19 cellular contexts compared by ENCODE assay signal in the genomic region with DNA sequence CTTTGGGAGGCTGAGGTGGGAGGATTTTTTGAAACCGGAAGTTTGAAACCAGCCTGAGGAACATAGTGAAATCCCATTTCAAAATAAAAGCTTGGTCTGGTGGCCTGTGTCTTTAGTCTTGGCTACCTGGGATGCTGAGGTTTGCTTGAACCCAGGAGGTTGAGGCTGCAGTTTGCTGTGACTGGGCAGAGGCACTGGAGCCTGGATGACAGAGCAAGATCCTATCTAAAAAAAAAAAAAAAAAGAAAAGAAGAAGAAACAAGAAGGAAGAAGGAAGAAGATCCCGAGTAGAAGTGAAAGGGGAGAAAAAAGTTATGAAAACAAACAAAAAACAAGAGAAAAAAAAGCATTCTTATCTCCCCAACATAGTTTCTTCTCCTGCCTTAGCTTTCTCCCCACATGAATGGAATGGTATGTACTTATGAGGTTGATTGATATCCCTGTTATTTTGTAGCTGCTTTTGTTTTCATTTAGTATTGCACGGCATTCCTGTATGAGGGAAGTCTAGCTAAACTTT. TPM values are rescaled to one million over a fixed set of nuclear protein-coding genes. Genes with fewer than 3 reads are reported as not detected.
DNase-seq lines count a peak whose midpoint lies in the region; ATAC-seq, FAIRE-seq and TF ChIP-seq lines count a peak whose summit lies in the region.
"Had no signal": no experiment of that assay in that cellular context is flagged by ENCODE, and none has a peak within 500 bp of the region (broad histone marks: within the 10 kb centered on the region; RNA-seq: fewer than 3 reads in every experiment).

No MANE protein-coding gene starts in this region.

- RAD21 ChIA-PET in HCT116 (lab: Charles Lee; ENCODE audit: low non-redundant PET in 1 of 2, low total read pairs in 2 of 2, uncharacterized antibody in 2 of 2, unreplicated experiment in 2 of 2) = interaction anchor here in 1 of 2 experiments (0.6 to 0.7 kb wide), 2 partner anchors 10 to 78 kb away, joined by 4 read pairs; no protein-coding TSS in a partner anchor

- H3K9me2 ChIP-seq in HCT116 (ENCODE audit: insufficient read depth) (no peaks in the 10 kb centered on the region), OCI-LY7 (ENCODE audit: insufficient read depth, low read length) (no peaks in the 10 kb centered on the region)

- peak; percentile 52 for FAIRE-seq in endothelial cell of umbilical vein (lab: Jason Lieb, UNC)

- BruUV-seq in HCT116 (replicated peaks; lab: Mats Ljungman, UMichigan) (no TSS peak), OCI-LY7 (replicated peaks; lab: Mats Ljungman, UMichigan) (no TSS peak), endothelial cell of umbilical vein (replicated peaks; lab: Mats Ljungman, UMichigan) (no TSS peak)

- intact Hi-C loops in HCT116 (cut with micrococcal nuclease) (no loop called here), OCI-LY7 (cut with micrococcal nuclease; ENCODE audit: unreplicated experiment) (no loop called here), endothelial cell of umbilical vein (cut with micrococcal nuclease) (no loop called here)

- H3K4me3 ChIP-seq in HCT116 (replicated peaks in 1 of 2; ENCODE audit: low read depth in 1 of 2, low read length in 2 of 2) (no peak overlapping the region), OCI-LY7 (ENCODE audit: low read depth, low read length, poor library complexity, severe bottlenecking) (no peak overlapping the region), endothelial cell of umbilical vein (replicated peaks in 1 of 3; ENCODE audit: insufficient read depth in 1 of 3, low read depth in 1 of 3, low read length in 3 of 3) (no peak overlapping the region), neutrophil (ENCODE audit: low read depth in 1 of 2, low read length in 1 of 2) (no peak overlapping the region)
- H3K4me3 ChIP-seq: lung, MG63, tibial nerve had no signal

- H3K36me3 ChIP-seq in HCT116 (ENCODE audit: control insufficient read depth in 1 of 2, insufficient read depth in 2 of 2, low read length in 2 of 2) (no peaks in the 10 kb centered on the region), OCI-LY7 (ENCODE audit: insufficient read depth, low read length) (no peaks in the 10 kb centered on the region), endothelial cell of umbilical vein (ENCODE audit: control insufficient read depth in 2 of 2, extremely low read depth in 1 of 2, insufficient read depth in 2 of 2, low read length in 2 of 2) (no peaks in the 10 kb centered on the region), neutrophil (no peaks in the 10 kb centered on the region)
- H3K36me3 ChIP-seq: MG63, tibial nerve had no signal

- TF ChIP-seq POLR2A in HCT116 (IDR thresholded peaks at IDR 0.05; ENCODE audit: borderline replicate concordance, extremely low read depth, insufficient read depth, insufficient read length) (no peak), endothelial cell of umbilical vein (IDR thresholded peaks at IDR 0.05; ENCODE audit: low read depth, low read length) (no peak)

- H2AFZ ChIP-seq in HCT116 (ENCODE audit: low read depth, low read length, poor library complexity, severe bottlenecking) (peak overlapping the region; percentile 77), OCI-LY7 (ENCODE audit: low read length) (peak overlapping the region; percentile 71), endothelial cell of umbilical vein (ENCODE audit: low read depth, low read length) (no peak overlapping the region)

- TF ChIP-seq RAD21 in HCT116 (IDR thresholded peaks at IDR 0.05; ENCODE audit: low read depth) = no peak

- no peaks in the 10 kb centered on the region for H3K9me3 ChIP-seq in HCT116 (ENCODE audit: control insufficient read depth in 1 of 2, insufficient read depth in 1 of 2, low read depth in 1 of 2, low read length in 2 of 2)
- no peaks in the 10 kb centered on the region for H3K9me3 ChIP-seq in OCI-LY7 (ENCODE audit: low read length)
- no peaks in the 10 kb centered on the region for H3K9me3 ChIP-seq in endothelial cell of umbilical vein (replicated peaks; ENCODE audit: control insufficient read depth, insufficient read depth, low read length)
- H3K9me3 ChIP-seq in neutrophil = no peaks in the 10 kb centered on the region
- H3K9me3 ChIP-seq: MG63, tibial nerve had no signal

- CTCF ChIA-PET in HCT116 (lab: Charles Lee) (interaction anchor here (0.6 to 1.6 kb wide), 5 partner anchors 10 to 53 kb away, joined by 3 to 5 read pairs (median 3); a partner anchor contains a TSS), OCI-LY7 (lab: Charles Lee; ENCODE audit: unreplicated experiment) (interaction anchor here (1.0 kb wide), 1 partner anchor 10 kb away, joined by 4 read pairs; no protein-coding TSS in a partner anchor), endothelial cell of umbilical vein (lab: Charles Lee) (interaction anchor here (0.7 to 1.4 kb wide), 3 partner anchors 9 to 14 kb away, joined by 3 to 4 read pairs (median 3); no protein-coding TSS in a partner anchor)

- H4K20me1 ChIP-seq in HCT116 (ENCODE audit: insufficient read depth) (no peaks in the 10 kb centered on the region), OCI-LY7 (ENCODE audit: insufficient read depth, low read length) (no peaks in the 10 kb centered on the region), endothelial cell of umbilical vein (replicated peaks; ENCODE audit: control insufficient read depth, extremely low read depth, insufficient read depth, low read length) (no peaks in the 10 kb centered on the region)

- H3K9ac ChIP-seq in HCT116 (ENCODE audit: low read length) (no peak overlapping the region), endothelial cell of umbilical vein (replicated peaks; ENCODE audit: extremely low read depth, insufficient read depth, low read length) (no peak overlapping the region)

- no peaks in the 10 kb centered on the region for H3K9me1 ChIP-seq in endothelial cell of umbilical vein (replicated peaks; ENCODE audit: control insufficient read depth, extremely low read depth, insufficient read depth, low read length)

- H3K27ac ChIP-seq in HCT116 (ENCODE audit: low read depth, low read length) = no peak overlapping the region
- no peak overlapping the region for H3K27ac ChIP-seq in OCI-LY7 (ENCODE audit: low read depth, low read length, poor library complexity, severe bottlenecking)
- H3K27ac ChIP-seq in endothelial cell of umbilical vein (ENCODE audit: insufficient read depth, low read depth, low read length) = no peak overlapping the region
- H3K27ac ChIP-seq in neutrophil = peak overlapping the region; percentile 59
- H3K27ac ChIP-seq: RWPE1, tibial nerve had no signal

- peak; percentile 48; the same call in 1 of the 2 replicates for ATAC-seq in HCT116

- H3K4me2 ChIP-seq in HCT116 (ENCODE audit: low read length) = peak overlapping the region; percentile 37
- H3K4me2 ChIP-seq in OCI-LY7 (ENCODE audit: low read length) = peak overlapping the region; percentile 18; the same call in 1 of the 2 replicates
- no peak overlapping the region for H3K4me2 ChIP-seq in endothelial cell of umbilical vein (ENCODE audit: insufficient read depth, low read length)

- H3K27me3 ChIP-seq in HCT116 (ENCODE audit: insufficient read depth, low read length) (no peaks in the 10 kb centered on the region), endothelial cell of umbilical vein (ENCODE audit: control insufficient read depth in 2 of 2, insufficient read depth in 2 of 2, low read length in 2 of 2) (no peaks in the 10 kb centered on the region), neutrophil (peaks cover 4% of the 10 kb centered on the region)
- H3K27me3 ChIP-seq: MG63, tibial nerve had no signal

- POLR2A ChIA-PET in HCT116 (lab: Charles Lee) (interaction anchor here (0.7 to 1.3 kb wide), 3 partner anchors 10 to 94 kb away, joined by 3 to 7 read pairs (median 4); no protein-coding TSS in a partner anchor), OCI-LY7 (lab: Charles Lee) (interaction anchor here (0.5 to 1.4 kb wide), 7 partner anchors 9 to 1558 kb away, joined by 3 to 8 read pairs (median 4); no protein-coding TSS in a partner anchor), endothelial cell of umbilical vein (lab: Charles Lee) (no interaction called here)

- H3K4me1 ChIP-seq in HCT116 (ENCODE audit: control insufficient read depth in 1 of 2, insufficient read depth in 2 of 2, low read length in 2 of 2) (peaks cover 0 to 20% of the 10 kb centered on the region in 2 experiments; a peak in 3 of 4 replicates), OCI-LY7 (ENCODE audit: insufficient read depth, low read length, poor library complexity, severe bottlenecking) (peaks cover 21% of the 10 kb centered on the region), endothelial cell of umbilical vein (ENCODE audit: control insufficient read depth, extremely low read depth, insufficient read depth, low read length) (no peaks in the 10 kb centered on the region), neutrophil (ENCODE audit: control insufficient read depth in 1 of 2, insufficient read depth in 1 of 2, low read depth in 1 of 2, low read length in 1 of 2) (peaks cover 19 to 22% of the 10 kb centered on the region in 2 experiments)

- DNase-seq in HCT116 (ENCODE audit: low read depth, low spot score) (no peak), OCI-LY7 (ENCODE audit: low spot score) (peak; percentile 56), endothelial cell of umbilical vein (ENCODE audit: low read depth, low spot score) (peak; percentile 24), superior temporal gyrus (ENCODE audit: extremely low spot score) (no peak), ecto neural progenitor cell (ENCODE audit: low spot score) (no peak), NCI-H2029 (lab: John Stamatoyannopoulos, UW) (no peak)
- no peak for DNase-seq in activated CD8-positive, alpha-beta memory T cell treated with anti-CD3 and anti-CD28 coated beads for 24 hours
- DNase-seq: activated CD4-positive, CD25-positive, alpha-beta regulatory T cell treated with anti-CD3 and anti-CD28 coated beads, Interleukin-2, amount 50 U/mL, for 72 hours; activated naive CD4-positive, alpha-beta T cell treated with Interleukin-2 at 50 U/mL for 16 hours; CD4-positive, CD25-positive, alpha-beta regulatory T cell; effector CD8-positive, alpha-beta T cell; MG63; stimulated activated CD4-positive, alpha-beta T cell treated with anti-CD3 and anti-CD28 coated beads, Interleukin-1b, Interleukin-23, amount 100 ng/mL, for 48 hours had no signal

- no peak for TF ChIP-seq CTCF in HCT116 (IDR thresholded peaks at IDR 0.05 in 2 of 3, conservative IDR thresholded peaks at IDR 0.05 in 1 of 3; ENCODE audit: borderline replicate concordance in 1 of 3, insufficient read depth in 1 of 3, low read depth in 2 of 3, low read length in 2 of 3)
- no peak for TF ChIP-seq CTCF in OCI-LY7 (conservative IDR thresholded peaks at IDR 0.05; ENCODE audit: low read length)
- TF ChIP-seq CTCF in endothelial cell of umbilical vein (IDR thresholded peaks at IDR 0.05; ENCODE audit: extremely low read depth in 1 of 2, insufficient read depth in 1 of 2, low read depth in 1 of 2, low read length in 2 of 2) = no peak
- TF ChIP-seq CTCF in neutrophil (IDR thresholded peaks at IDR 0.05) = no peak

- H3K79me2 ChIP-seq in HCT116 (ENCODE audit: insufficient read depth, low read length) (no peaks in the 10 kb centered on the region), OCI-LY7 (ENCODE audit: insufficient read depth, low read depth, low read length) (no peaks in the 10 kb centered on the region), endothelial cell of umbilical vein (ENCODE audit: control insufficient read depth, insufficient read depth, low read length) (no peaks in the 10 kb centered on the region)

- dilution Hi-C loops in endothelial cell of umbilical vein (cut with MboI; ENCODE audit: extremely low pct_ligation_motif_present, low sequenced_read_pairs) = no loop called here

RNA-seq across cellular contexts. Expression of a gene that starts 42.4 kb away (rescaled TPM):
- 12.3 TPM for total RNA-seq in HCT116 (2021; ENCODE audit: unreplicated experiment)
- 18.8 and 19.6 TPM in 2 replicates for polyA plus RNA-seq in HCT116 (2012)
- total RNA-seq in OCI-LY7 (2014; rRNA removed; shearing (Covaris generic)) = not detected in 2 replicates
- total RNA-seq in OCI-LY7 (2022) = not detected in 2 replicates
- total RNA-seq in endothelial cell of umbilical vein = not detected in 2 replicates
- not detected in 2 replicates for polyA plus RNA-seq in endothelial cell of umbilical vein
- polyA plus RNA-seq in endothelial cell of umbilical vein (2011; cell fraction: cytosol; rRNA removed) = not detected in 2 replicates
- not detected in 2 replicates for polyA plus RNA-seq in endothelial cell of umbilical vein (2011; cell fraction: nucleus; rRNA removed)
- polyA plus RNA-seq in endothelial cell of umbilical vein (2012) = not detected in 2 replicates
- not detected in 2 replicates for polyA minus RNA-seq in endothelial cell of umbilical vein
- not detected for polyA minus RNA-seq in endothelial cell of umbilical vein (2011; cell fraction: cytosol; rRNA and poly(A)+ RNA removed)
- polyA minus RNA-seq in endothelial cell of umbilical vein (2011; cell fraction: nucleus; rRNA and poly(A)+ RNA removed) = not detected in 2 replicates
- total RNA-seq: HT1080, tibial nerve had no signal
- polyA plus RNA-seq: CD4-positive, CD25-positive, alpha-beta regulatory T cell; neural cell had no signal

RNA-seq across cellular contexts. Expression of a gene that starts 52.7 kb away (rescaled TPM):
- total RNA-seq in HCT116 (2021; ENCODE audit: unreplicated experiment) (64.3 TPM), OCI-LY7 (2022) (90.4 and 90.8 TPM in 2 replicates), endothelial cell of umbilical vein (73.8 and 86.1 TPM in 2 replicates)
- polyA plus RNA-seq in HCT116 (2012) = 49.7 and 51.0 TPM in 2 replicates
- 88.0 and 91.0 TPM in 2 replicates for total RNA-seq in OCI-LY7 (2014; rRNA removed; shearing (Covaris generic))
- polyA plus RNA-seq in endothelial cell of umbilical vein = 86.2 and 88.8 TPM in 2 replicates
- polyA plus RNA-seq in endothelial cell of umbilical vein (2011; cell fraction: cytosol; rRNA removed) = 71.7 and 79.0 TPM in 2 replicates
- polyA plus RNA-seq in endothelial cell of umbilical vein (2011; cell fraction: nucleus; rRNA removed) = 185 and 188 TPM in 2 replicates
- 45.6 and 61.3 TPM in 2 replicates for polyA plus RNA-seq in endothelial cell of umbilical vein (2012)
- 211 and 233 TPM in 2 replicates for polyA minus RNA-seq in endothelial cell of umbilical vein
- 95.1 TPM for polyA minus RNA-seq in endothelial cell of umbilical vein (2011; cell fraction: cytosol; rRNA and poly(A)+ RNA removed)
- polyA minus RNA-seq in endothelial cell of umbilical vein (2011; cell fraction: nucleus; rRNA and poly(A)+ RNA removed) = 113 and 178 TPM in 2 replicates

Comparison
In these comparisons a context has a peak if more than half of its experiments do, and no peak if none do; other contexts are left out.
1. DNase-seq: peak in OCI-LY7 (single experiment) and endothelial cell of umbilical vein (single experiment); none in HCT116 (single experiment), superior temporal gyrus (single experiment), ecto neural progenitor cell (single experiment), NCI-H2029 (single experiment) and activated CD8-positive, alpha-beta memory T cell treated with anti-CD3 and anti-CD28 coated beads for 24 hours (single experiment).
2. RNA of a gene that starts 42.4 kb away (total RNA-seq): 12.3 TPM in HCT116 (single experiment); not detected in OCI-LY7 and not detected in endothelial cell of umbilical vein; every median in the first group is over 10 times any median in the second.